Comparison of ENCODE assay signal across 12 cellular contexts in genomic region chr4:10611673-10612072, GRCh38.
DNase-seq lines count a peak whose midpoint lies in the region; ATAC-seq and TF ChIP-seq lines count a peak whose summit lies in the region.
"Had no signal": no experiment of that assay in that cellular context is flagged by ENCODE, and none has a peak within 500 bp of the region (broad histone marks: within the 10 kb centered on the region; RNA-seq: fewer than 3 reads in every experiment).

No MANE protein-coding gene starts in this region.

- no peak for TF ChIP-seq CTCF in astrocyte of the spinal cord (IDR thresholded peaks at IDR 0.05; ENCODE audit: low read depth, low read length)
- no peak for TF ChIP-seq CTCF in kidney epithelial cell (IDR thresholded peaks at IDR 0.05; ENCODE audit: insufficient read depth, low read length, poor library complexity, severe bottlenecking)
- TF ChIP-seq CTCF in ovary (IDR thresholded peaks at IDR 0.05) = no peak

- peak; percentile 8 for DNase-seq in AG08395 (ENCODE audit: low spot score)
- peak; percentile 78 for DNase-seq in HS-5 (ENCODE audit: low read depth)
- DNase-seq in astrocyte of the spinal cord (ENCODE audit: low read depth, low spot score) = peak; percentile 89
- DNase-seq in kidney epithelial cell (ENCODE audit: low read depth) = peak; percentile 74
- DNase-seq in DMS114 treated with DMSO at 0.1 percent for 48 hours (lab: John Stamatoyannopoulos, UW; ENCODE audit: unreplicated experiment) = no peak
- no peak for DNase-seq in ovary
- no peak for DNase-seq in NCI-H128 (lab: John Stamatoyannopoulos, UW; ENCODE audit: unreplicated experiment)
- DNase-seq: aorta, NCI-H146, SHP77 treated with DMSO at 0.1 percent for 48 hours had no signal

- WGBS in ovary, 3 donors = 32 to 59% (median 45%) methylated on average over 3 of the region's 3 CpGs

- in situ Hi-C loops in astrocyte of the spinal cord (cut with HindIII; ENCODE audit: low sequenced_read_pairs) = no loop called here

- intact Hi-C loops in ovary (cut with DNase I) = no loop called here

- TF ChIP-seq POLR2A in ovary (IDR thresholded peaks at IDR 0.05) = no peak

- H3K4me1 ChIP-seq in ovary (ENCODE audit: insufficient read depth) = no peaks in the 10 kb centered on the region

- ATAC-seq in GM18909 (IDR thresholded peaks at IDR 0.05; ENCODE audit: poor library complexity, unreplicated experiment) = no peak

- H3K4me3 ChIP-seq in astrocyte of the spinal cord (ENCODE audit: low read depth, low read length) = no peak overlapping the region
- no peak overlapping the region for H3K4me3 ChIP-seq in kidney epithelial cell (ENCODE audit: low read depth, low read length)
- no peak overlapping the region for H3K4me3 ChIP-seq in ovary
- H3K4me3 ChIP-seq: BLaER1 treated with 17β-estradiol and CSF1 and Interleukin-3, amounts not matched to agents 10 nM and 100 nM had no signal

- TF ChIP-seq EP300 in ovary (IDR thresholded peaks at IDR 0.05) = no peak

- no peaks in the 10 kb centered on the region for H3K27me3 ChIP-seq in kidney epithelial cell (ENCODE audit: control insufficient read depth, insufficient read depth, low read length)
- H3K27me3 ChIP-seq in ovary = no peaks in the 10 kb centered on the region
- H3K27me3 ChIP-seq: BLaER1 treated with 17β-estradiol and CSF1 and Interleukin-3, amounts not matched to agents 10 nM and 100 nM had no signal

- H3K36me3 ChIP-seq in kidney epithelial cell (ENCODE audit: control insufficient read depth, insufficient read depth, low read length) (no peaks in the 10 kb centered on the region), ovary (no peaks in the 10 kb centered on the region)
- H3K36me3 ChIP-seq: BLaER1 treated with 17β-estradiol and CSF1 and Interleukin-3, amounts not matched to agents 10 nM and 100 nM had no signal

- no peaks in the 10 kb centered on the region for H3K9me3 ChIP-seq in ovary
- H3K9me3 ChIP-seq: BLaER1 treated with 17β-estradiol and CSF1 and Interleukin-3, amounts not matched to agents 10 nM and 100 nM had no signal

- H3K27ac ChIP-seq in ovary = no peak overlapping the region
- H3K27ac ChIP-seq: BLaER1 treated with 17β-estradiol and CSF1 and Interleukin-3, amounts not matched to agents 10 nM and 100 nM had no signal

Comparison
In these comparisons a context has a peak if more than half of its experiments do, and no peak if none do; other contexts are left out.
1. DNase-seq: peak in AG08395 (single experiment), HS-5 (single experiment), astrocyte of the spinal cord (single experiment) and kidney epithelial cell (single experiment); none in DMS114 treated with DMSO at 0.1 percent for 48 hours (single experiment), ovary (0 of 5) and NCI-H128 (single experiment).